24 cellular contexts compared by ENCODE assay signal in genomic region chr13:97502192-97502591, GRCh38.
A peak's percentile ranks its signal among the peaks of the same experiment; 100 is the strongest.
DNase-seq lines count a peak whose midpoint lies in the region; ATAC-seq, FAIRE-seq and TF ChIP-seq lines count a peak whose summit lies in the region.
"Had no signal": no experiment of that assay in that cellular context is flagged by ENCODE, and none has a peak within 500 bp of the region (broad histone marks: within the 10 kb centered on the region; RNA-seq: fewer than 3 reads in every experiment).

No MANE protein-coding gene starts in this region.

- peaks cover 0 to 4% of the 10 kb centered on the region in 2 donors for H3K4me1 Mint-ChIP-seq in stimulated activated naive B cell treated with anti-CD40 and anti-IgM and Interleukin-4, amounts not matched to agents 10 μg/mL and 1 μg/mL and 100 μg/mL, for 72 hours

- H3K36me3 ChIP-seq in adipocyte (ENCODE audit: control insufficient read depth, insufficient read depth, low read length, severe bottlenecking), result no peaks in the 10 kb centered on the region
- H3K36me3 ChIP-seq: BLaER1 treated with 17β-estradiol and CSF1 and Interleukin-3, amounts not matched to agents 10 nM and 100 nM; cardiac muscle cell; transverse colon had no signal

- DNase-seq in adipocyte (ENCODE audit: low read depth), result peak; percentile 31
- DNase-seq in fibroblast of the aortic adventitia (ENCODE audit: low read depth), result peak; percentile 18
- peak; percentile 10 for DNase-seq in midbrain (lab: John Stamatoyannopoulos, UW)
- peak; percentile 27 for DNase-seq in stromal cell of bone marrow (ENCODE audit: low read depth)
- no peak for DNase-seq in GM12892 (ENCODE audit: insufficient read length)
- no peak for DNase-seq in cerebellar nuclear complex (lab: John Stamatoyannopoulos, UW)
- DNase-seq in stimulated activated naive B cell treated with anti-CD40 and anti-IgM and Interleukin-4, amounts not matched to agents 10 μg/mL and 1 μg/mL and 100 μg/mL, for 72 hours, result no peak
- DNase-seq: ACHN; activated naive CD4-positive, alpha-beta T cell treated with Interleukin-2 at 50 U/mL for 16 hours; activated T-cell treated with anti-CD3 and anti-CD28 coated beads, Interleukin-2, amount 50 U/mL, for 24 hours; Calu3; NCI-H1092; NCI-H2081; PC-3; SIG-M5; stimulated activated CD4-positive, alpha-beta T cell treated with anti-CD3 and anti-CD28 coated beads, Interleukin-2, amount 100 ng/mL, for 48 hours; stimulated activated naive CD4-positive, alpha-beta T cell treated with Interleukin-2 at 50 U/mL for 16 hours; transverse colon had no signal

- peaks cover 14 to 21% of the 10 kb centered on the region in 2 donors for H3K27me3 Mint-ChIP-seq in stimulated activated naive B cell treated with anti-CD40 and anti-IgM and Interleukin-4, amounts not matched to agents 10 μg/mL and 1 μg/mL and 100 μg/mL, for 72 hours
- H3K27me3 Mint-ChIP-seq: progenitor cell of endocrine pancreas had no signal

- no peak overlapping the region for H3K9ac ChIP-seq in adipocyte (ENCODE audit: low read length)
- H3K9ac ChIP-seq: BLaER1 treated with 17β-estradiol and CSF1 and Interleukin-3, amounts not matched to agents 10 nM and 100 nM had no signal

- H3K36me3 Mint-ChIP-seq in stimulated activated naive B cell treated with anti-CD40 and anti-IgM and Interleukin-4, amounts not matched to agents 10 μg/mL and 1 μg/mL and 100 μg/mL, for 72 hours, result no peaks in the 10 kb centered on the region

- H3K4me3 ChIP-seq in adipocyte (ENCODE audit: low read length) (no peak overlapping the region), fibroblast of the aortic adventitia (ENCODE audit: low read depth, low read length) (no peak overlapping the region)
- H3K4me3 ChIP-seq: BLaER1 treated with 17β-estradiol and CSF1 and Interleukin-3, amounts not matched to agents 10 nM and 100 nM; cardiac muscle cell; smooth muscle cell; transverse colon had no signal

- H3K4me3 Mint-ChIP-seq in stimulated activated naive B cell treated with anti-CD40 and anti-IgM and Interleukin-4, amounts not matched to agents 10 μg/mL and 1 μg/mL and 100 μg/mL, for 72 hours, result no peak overlapping the region
- H3K4me3 Mint-ChIP-seq: activated T-cell treated with anti-CD3 and anti-CD28 coated beads, Interleukin-2, amount 50 U/mL, for 24 hours had no signal

- peaks cover 22% of the 10 kb centered on the region for H3K4me1 ChIP-seq in adipocyte (ENCODE audit: control insufficient read depth, insufficient read depth, low read length)

- no peaks in the 10 kb centered on the region for H3K27me3 ChIP-seq in adipocyte (replicated peaks; ENCODE audit: control insufficient read depth, insufficient read depth, low read length)
- H3K27me3 ChIP-seq: BLaER1 treated with 17β-estradiol and CSF1 and Interleukin-3, amounts not matched to agents 10 nM and 100 nM; cardiac muscle cell; transverse colon had no signal

- FAIRE-seq in GM12892 (lab: Jason Lieb, UNC), result no peak

- TF ChIP-seq POLR2A in GM12892 (IDR thresholded peaks at IDR 0.05; ENCODE audit: low read depth, low read length), result no peak

- H3K27ac Mint-ChIP-seq in stimulated activated naive B cell treated with anti-CD40 and anti-IgM and Interleukin-4, amounts not matched to agents 10 μg/mL and 1 μg/mL and 100 μg/mL, for 72 hours, result no peak overlapping the region
- H3K27ac Mint-ChIP-seq: activated T-cell treated with anti-CD3 and anti-CD28 coated beads, Interleukin-2, amount 50 U/mL, for 24 hours; progenitor cell of endocrine pancreas had no signal

- TF ChIP-seq CTCF in fibroblast of the aortic adventitia (IDR thresholded peaks at IDR 0.05; ENCODE audit: insufficient read depth, low read length), result no peak

- no peaks in the 10 kb centered on the region for H3K9me3 Mint-ChIP-seq in stimulated activated naive B cell treated with anti-CD40 and anti-IgM and Interleukin-4, amounts not matched to agents 10 μg/mL and 1 μg/mL and 100 μg/mL, for 72 hours
- H3K9me3 Mint-ChIP-seq: activated T-cell treated with anti-CD3 and anti-CD28 coated beads, Interleukin-2, amount 50 U/mL, for 24 hours had no signal

- H3K9me3 ChIP-seq in adipocyte (ENCODE audit: control insufficient read depth, low read length), result no peaks in the 10 kb centered on the region
- H3K9me3 ChIP-seq: transverse colon had no signal

- no peak for ATAC-seq in HG02623 (IDR thresholded peaks at IDR 0.05; ENCODE audit: unreplicated experiment)
- ATAC-seq in stimulated activated naive B cell treated with anti-CD40 and anti-IgM and Interleukin-4, amounts not matched to agents 10 μg/mL and 1 μg/mL and 100 μg/mL, for 72 hours (replicated peaks), result no peak
- ATAC-seq: activated CD4-positive, CD25-positive, alpha-beta regulatory T cell treated with anti-CD3 and anti-CD28 coated beads, Interleukin-2, amount 50 U/mL, for 24 hours; PC-3 had no signal

Comparison
In these comparisons a context has a peak if more than half of its experiments do, and no peak if none do; other contexts are left out.
1. DNase-seq: peak in adipocyte (single experiment), fibroblast of the aortic adventitia (single experiment), midbrain (single experiment) and stromal cell of bone marrow (single experiment); none in GM12892 (single experiment), cerebellar nuclear complex (0 of 2) and stimulated activated naive B cell treated with anti-CD40 and anti-IgM and Interleukin-4, amounts not matched to agents 10 μg/mL and 1 μg/mL and 100 μg/mL, for 72 hours (single experiment).